In genomic region chr3:9934235-9934621, GRCh38 we compare ENCODE assay signal across 8 cellular contexts. TPM values are rescaled to one million over a fixed set of nuclear protein-coding genes. Genes with fewer than 3 reads are reported as not detected.
A peak's percentile ranks its signal among the peaks of the same experiment; 100 is the strongest.
DNase-seq lines count a peak whose midpoint lies in the region; ATAC-seq and TF ChIP-seq lines count a peak whose summit lies in the region.

No MANE protein-coding gene starts in this region.

- H3K27ac ChIP-seq in SJCRH30, result peak overlapping the region; percentile 56
- H3K27ac ChIP-seq in neutrophil, result peak overlapping the region; percentile 76

- H3K4me1 ChIP-seq in SJCRH30 (no peaks in the 10 kb centered on the region), endocrine pancreas (ENCODE audit: control insufficient read depth, insufficient read depth, low read length) (peaks cover 17% of the 10 kb centered on the region), neutrophil (ENCODE audit: control insufficient read depth in 1 of 2, insufficient read depth in 1 of 2, low read depth in 1 of 2, low read length in 1 of 2) (peaks cover 20 to 21% of the 10 kb centered on the region in 2 experiments)

- TF ChIP-seq CTCF in neutrophil (IDR thresholded peaks at IDR 0.05), result no peak

- no peaks in the 10 kb centered on the region for H3K9me3 ChIP-seq in SJCRH30 (replicated peaks)
- no peaks in the 10 kb centered on the region for H3K9me3 ChIP-seq in endocrine pancreas (ENCODE audit: control insufficient read depth, low read length)
- H3K9me3 ChIP-seq in neutrophil, result no peaks in the 10 kb centered on the region

- peak; percentile 51 for DNase-seq in DMS53 (lab: John Stamatoyannopoulos, UW)
- DNase-seq in DMS53 treated with DMSO at 0.1 percent for 48 hours (lab: John Stamatoyannopoulos, UW; ENCODE audit: unreplicated experiment), result no peak
- DNase-seq in SJCRH30, result peak in 1 of 2 experiments; percentile 37

- no peak for ATAC-seq in GM21786 (IDR thresholded peaks at IDR 0.05; ENCODE audit: unreplicated experiment)
- ATAC-seq in GM21526 (IDR thresholded peaks at IDR 0.05; ENCODE audit: low FRiP score, unreplicated experiment), result no peak
- ATAC-seq in GM18520 (IDR thresholded peaks at IDR 0.05; ENCODE audit: unreplicated experiment), result no peak

- H3K4me3 ChIP-seq in SJCRH30, result peak overlapping the region; percentile 92
- peak overlapping the region; percentile 72 for H3K4me3 ChIP-seq in endocrine pancreas (ENCODE audit: control insufficient read depth, insufficient read depth, low read length)
- H3K4me3 ChIP-seq in neutrophil (ENCODE audit: low read depth in 1 of 2, low read length in 1 of 2), result peak overlapping the region; percentile 87 to 100

- no peaks in the 10 kb centered on the region for H3K36me3 ChIP-seq in SJCRH30
- peaks cover 3% of the 10 kb centered on the region for H3K36me3 ChIP-seq in endocrine pancreas (ENCODE audit: control insufficient read depth, insufficient read depth, low read length)
- H3K36me3 ChIP-seq in neutrophil, result no peaks in the 10 kb centered on the region

- H3K9ac ChIP-seq in endocrine pancreas (ENCODE audit: control insufficient read depth, insufficient read depth, low read length), result peak overlapping the region; percentile 88

- H3K27me3 ChIP-seq in SJCRH30 (no peaks in the 10 kb centered on the region), endocrine pancreas (ENCODE audit: control insufficient read depth, insufficient read depth, low read length) (no peaks in the 10 kb centered on the region), neutrophil (no peaks in the 10 kb centered on the region)

RNA-seq across cellular contexts. Expression of gene CRELD1, which starts 0.6 kb away (rescaled TPM):
- total RNA-seq in SJCRH30 (2014; rRNA removed; shearing (Covaris generic)), result 8.1 and 8.3 TPM in 2 replicates

RNA-seq across cellular contexts. Expression of gene IL17RC, which starts 17.3 kb away (rescaled TPM):
- 4.0 and 6.8 TPM in 2 replicates for total RNA-seq in SJCRH30 (2014; rRNA removed; shearing (Covaris generic))

RNA-seq across cellular contexts. Expression of gene PRRT3, which starts 18.0 kb away (rescaled TPM):
- total RNA-seq in SJCRH30 (2014; rRNA removed; shearing (Covaris generic)), result 1.3 and 2.1 TPM in 2 replicates

RNA-seq across cellular contexts. Expression of gene IL17RE, which starts 31.6 kb away (rescaled TPM):
- 0.05 and 0.12 TPM in 2 replicates for total RNA-seq in SJCRH30 (2014; rRNA removed; shearing (Covaris generic))

RNA-seq across cellular contexts. Expression of gene JAGN1, which starts 43.8 kb away (rescaled TPM):
- total RNA-seq in SJCRH30 (2014; rRNA removed; shearing (Covaris generic)), result 40.3 and 41.0 TPM in 2 replicates
